Comparison of ENCODE assay signal across 2 cellular contexts in the genomic region with DNA sequence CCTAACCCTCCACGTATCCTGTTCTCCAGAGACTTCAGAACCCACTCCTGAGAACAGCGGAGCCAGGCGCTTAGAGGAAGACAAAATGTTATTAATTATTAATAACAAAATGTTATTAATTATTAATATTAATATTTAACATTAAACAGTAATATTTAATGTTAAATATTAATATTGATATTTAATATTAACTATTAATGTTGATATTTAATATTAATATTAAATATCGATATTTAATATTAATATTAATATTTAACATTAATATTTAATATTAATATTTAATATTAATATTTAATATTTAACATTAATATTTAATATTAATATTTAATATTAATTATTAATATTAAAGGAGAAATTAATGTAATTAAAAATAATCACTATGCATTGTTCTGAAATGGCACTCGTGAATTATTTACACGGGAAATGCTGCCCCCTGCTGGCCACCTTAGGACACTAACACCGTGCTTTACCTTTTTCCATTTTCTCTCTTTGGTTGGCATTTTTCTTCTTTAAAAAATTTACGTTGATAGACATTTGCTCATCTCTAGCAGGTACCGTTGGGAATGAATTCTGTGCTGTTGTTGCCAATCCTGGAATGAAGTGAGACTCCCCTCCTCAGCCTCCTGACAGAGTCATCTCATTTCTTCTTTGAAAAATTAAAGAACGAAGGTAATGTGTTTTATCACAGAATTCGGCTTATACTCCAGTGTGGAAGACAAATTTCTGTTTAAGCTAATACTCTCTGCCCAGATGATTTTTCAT.
TF ChIP-seq lines count a peak whose summit lies in the region.

No MANE protein-coding gene starts in this region.

TF ChIP-seq in HCT116, 20 proteins besides CTCF, POLR2A, EP300 and RAD21 (continued from another document):
- TF ChIP-seq CEBPB (IDR thresholded peaks at IDR 0.05; ENCODE audit: low read depth) (no peak), POLR2AphosphoS5 (IDR thresholded peaks at IDR 0.05; ENCODE audit: low read depth, low read length) (no peak), ELF1 (IDR thresholded peaks at IDR 0.05; ENCODE audit: borderline replicate concordance, low read depth) (no peak), SRF (IDR thresholded peaks at IDR 0.05; ENCODE audit: low read depth) (no peak), SIN3A (IDR thresholded peaks at IDR 0.05; ENCODE audit: low read depth) (no peak), JUND (IDR thresholded peaks at IDR 0.05) (no peak), YY1 (IDR thresholded peaks at IDR 0.05; ENCODE audit: extremely low read depth, insufficient replicate concordance, low read depth, low read length) (no peak), ZFX (IDR thresholded peaks at IDR 0.05) (no peak), CBX3 (IDR thresholded peaks at IDR 0.05; ENCODE audit: low read depth) (no peak)
- TF ChIP-seq, protein P1, sequence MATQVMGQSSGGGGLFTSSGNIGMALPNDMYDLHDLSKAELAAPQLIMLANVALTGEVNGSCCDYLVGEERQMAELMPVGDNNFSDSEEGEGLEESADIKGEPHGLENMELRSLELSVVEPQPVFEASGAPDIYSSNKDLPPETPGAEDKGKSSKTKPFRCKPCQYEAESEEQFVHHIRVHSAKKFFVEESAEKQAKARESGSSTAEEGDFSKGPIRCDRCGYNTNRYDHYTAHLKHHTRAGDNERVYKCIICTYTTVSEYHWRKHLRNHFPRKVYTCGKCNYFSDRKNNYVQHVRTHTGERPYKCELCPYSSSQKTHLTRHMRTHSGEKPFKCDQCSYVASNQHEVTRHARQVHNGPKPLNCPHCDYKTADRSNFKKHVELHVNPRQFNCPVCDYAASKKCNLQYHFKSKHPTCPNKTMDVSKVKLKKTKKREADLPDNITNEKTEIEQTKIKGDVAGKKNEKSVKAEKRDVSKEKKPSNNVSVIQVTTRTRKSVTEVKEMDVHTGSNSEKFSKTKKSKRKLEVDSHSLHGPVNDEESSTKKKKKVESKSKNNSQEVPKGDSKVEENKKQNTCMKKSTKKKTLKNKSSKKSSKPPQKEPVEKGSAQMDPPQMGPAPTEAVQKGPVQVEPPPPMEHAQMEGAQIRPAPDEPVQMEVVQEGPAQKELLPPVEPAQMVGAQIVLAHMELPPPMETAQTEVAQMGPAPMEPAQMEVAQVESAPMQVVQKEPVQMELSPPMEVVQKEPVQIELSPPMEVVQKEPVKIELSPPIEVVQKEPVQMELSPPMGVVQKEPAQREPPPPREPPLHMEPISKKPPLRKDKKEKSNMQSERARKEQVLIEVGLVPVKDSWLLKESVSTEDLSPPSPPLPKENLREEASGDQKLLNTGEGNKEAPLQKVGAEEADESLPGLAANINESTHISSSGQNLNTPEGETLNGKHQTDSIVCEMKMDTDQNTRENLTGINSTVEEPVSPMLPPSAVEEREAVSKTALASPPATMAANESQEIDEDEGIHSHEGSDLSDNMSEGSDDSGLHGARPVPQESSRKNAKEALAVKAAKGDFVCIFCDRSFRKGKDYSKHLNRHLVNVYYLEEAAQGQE (IDR thresholded peaks at IDR 0.05; ENCODE audit: low read depth) = no peak
- TF ChIP-seq, protein P2, sequence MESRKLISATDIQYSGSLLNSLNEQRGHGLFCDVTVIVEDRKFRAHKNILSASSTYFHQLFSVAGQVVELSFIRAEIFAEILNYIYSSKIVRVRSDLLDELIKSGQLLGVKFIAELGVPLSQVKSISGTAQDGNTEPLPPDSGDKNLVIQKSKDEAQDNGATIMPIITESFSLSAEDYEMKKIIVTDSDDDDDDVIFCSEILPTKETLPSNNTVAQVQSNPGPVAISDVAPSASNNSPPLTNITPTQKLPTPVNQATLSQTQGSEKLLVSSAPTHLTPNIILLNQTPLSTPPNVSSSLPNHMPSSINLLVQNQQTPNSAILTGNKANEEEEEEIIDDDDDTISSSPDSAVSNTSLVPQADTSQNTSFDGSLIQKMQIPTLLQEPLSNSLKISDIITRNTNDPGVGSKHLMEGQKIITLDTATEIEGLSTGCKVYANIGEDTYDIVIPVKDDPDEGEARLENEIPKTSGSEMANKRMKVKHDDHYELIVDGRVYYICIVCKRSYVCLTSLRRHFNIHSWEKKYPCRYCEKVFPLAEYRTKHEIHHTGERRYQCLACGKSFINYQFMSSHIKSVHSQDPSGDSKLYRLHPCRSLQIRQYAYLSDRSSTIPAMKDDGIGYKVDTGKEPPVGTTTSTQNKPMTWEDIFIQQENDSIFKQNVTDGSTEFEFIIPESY (IDR thresholded peaks at IDR 0.05; ENCODE audit: extremely low read depth, insufficient replicate concordance, low read length) = no peak
TF ChIP-seq in HCT116: peak in this region for 0.

TF ChIP-seq in SK-N-SH, 30 proteins besides CTCF, POLR2A, EP300 and RAD21 (continued from another document):
- TF ChIP-seq, protein P2 (IDR thresholded peaks at IDR 0.05; ENCODE audit: borderline replicate concordance, low read depth) = no peak
